Comparison of ENCODE assay signal across 1 cellular context in genomic region chr14:96802963-96803362, GRCh38.
TF ChIP-seq lines count a peak whose summit lies in the region.

No MANE protein-coding gene starts in this region.

TF ChIP-seq in K562, 482 proteins besides CTCF, POLR2A, EP300 and RAD21 (continued from another document and continues in another):
- TF ChIP-seq MLLT1 (IDR thresholded peaks at IDR 0.05) (peak; percentile 54 to 57; a peak in 2 of 4 replicates), POLR2B (IDR thresholded peaks at IDR 0.05; ENCODE audit: low read depth, partially characterized antibody) (no peak), TAF7 (tag; IDR thresholded peaks at IDR 0.05) (no peak), ARNT (IDR thresholded peaks at IDR 0.05) (peak; percentile 68 to 75), MLX (CRISPR knock-in tag; conservative IDR thresholded peaks at IDR 0.05) (no peak), NR4A1 (CRISPR knock-in tag; IDR thresholded peaks at IDR 0.05) (no peak), NR4A1 (tag; IDR thresholded peaks at IDR 0.05) (no peak), CGGBP1 (CRISPR knock-in tag; IDR thresholded peaks at IDR 0.05) (no peak), CBX5 (IDR thresholded peaks at IDR 0.05; ENCODE audit: borderline replicate concordance, low read depth) (no peak), CREM (IDR thresholded peaks at IDR 0.05; ENCODE audit: low read depth) (peak; percentile 53), ZKSCAN1 (IDR thresholded peaks at IDR 0.05; ENCODE audit: low read depth, low read length) (peak; percentile 41; the same call in 1 of the 2 replicates), KDM4B (IDR thresholded peaks at IDR 0.05; ENCODE audit: borderline replicate concordance in 2 of 2, low read depth in 1 of 2) (no peak), HDAC1 (IDR thresholded peaks at IDR 0.05) (peak in 1 of 2 experiments; percentile 84; a peak in 2 of 4 replicates), MBD1 (CRISPR knock-in tag; IDR thresholded peaks at IDR 0.05) (no peak), CCNT2 (IDR thresholded peaks at IDR 0.05; ENCODE audit: borderline replicate concordance, extremely low read depth, insufficient read length, low read depth, low read length) (no peak), CHD1 (IDR thresholded peaks at IDR 0.05; ENCODE audit: low read length) (no peak), POLR3A (IDR thresholded peaks at IDR 0.05; ENCODE audit: borderline replicate concordance, extremely low read depth, insufficient read depth, insufficient read length) (no peak), SMARCE1 (IDR thresholded peaks at IDR 0.05) (peak; percentile 95), GATA2 (CRISPR knock-in tag; IDR thresholded peaks at IDR 0.05) (peak; percentile 81), HMBOX1 (IDR thresholded peaks at IDR 0.05) (peak; percentile 100), NFATC3 (IDR thresholded peaks at IDR 0.05) (no peak), KDM5B (IDR thresholded peaks at IDR 0.05; ENCODE audit: insufficient replicate concordance, low read depth, low read length) (no peak), NCOA2 (IDR thresholded peaks at IDR 0.05; ENCODE audit: partially characterized antibody in 2 of 2) (peak in 1 of 2 experiments; percentile 43), ATF7 (IDR thresholded peaks at IDR 0.05) (peak; percentile 81), KHSRP (IDR thresholded peaks at IDR 0.05) (no peak), SMAD4 (CRISPR knock-in tag; conservative IDR thresholded peaks at IDR 0.05) (peak; percentile 79), GTF3C2 (IDR thresholded peaks at IDR 0.05; ENCODE audit: borderline replicate concordance, extremely low read depth, insufficient read length) (no peak), KLF16 (IDR thresholded peaks at IDR 0.05) (peak; percentile 66; the same call in 1 of the 2 replicates), PHF20 (IDR thresholded peaks at IDR 0.05; ENCODE audit: partially characterized antibody) (no peak), ZNF134 (CRISPR knock-in tag; conservative IDR thresholded peaks at IDR 0.05) (no peak), ZEB2 (IDR thresholded peaks at IDR 0.05) (peak; percentile 81), IRF9 (tag; IDR thresholded peaks at IDR 0.05) (no peak), CREBBP (IDR thresholded peaks at IDR 0.05; ENCODE audit: low read depth, low read length) (no peak), HNRNPH1 (optimal IDR thresholded peaks at IDR 0.05; ENCODE audit: low read depth, low read length) (no peak), ZNF655 (CRISPR knock-in tag; IDR thresholded peaks at IDR 0.05) (no peak), ZNF398 (CRISPR knock-in tag; IDR thresholded peaks at IDR 0.05) (no peak), LEF1 (IDR thresholded peaks at IDR 0.05) (peak; percentile 66), KAT8 (IDR thresholded peaks at IDR 0.05; ENCODE audit: low read depth) (no peak), ZNF277 (CRISPR knock-in tag; IDR thresholded peaks at IDR 0.05; ENCODE audit: borderline replicate concordance) (no peak), PREB (CRISPR knock-in tag; IDR thresholded peaks at IDR 0.05) (no peak), HMGN3 (IDR thresholded peaks at IDR 0.05; ENCODE audit: borderline replicate concordance, extremely low read depth, insufficient read length, low read depth, low read length) (peak; percentile 26), CUX1 (CRISPR knock-in tag; IDR thresholded peaks at IDR 0.05) (no peak), TCFL5 (CRISPR knock-in tag; conservative IDR thresholded peaks at IDR 0.05) (no peak), SMARCA4 (IDR thresholded peaks at IDR 0.05) (peak; percentile 96)
